18 cellular contexts compared by ENCODE assay signal in the genomic region with DNA sequence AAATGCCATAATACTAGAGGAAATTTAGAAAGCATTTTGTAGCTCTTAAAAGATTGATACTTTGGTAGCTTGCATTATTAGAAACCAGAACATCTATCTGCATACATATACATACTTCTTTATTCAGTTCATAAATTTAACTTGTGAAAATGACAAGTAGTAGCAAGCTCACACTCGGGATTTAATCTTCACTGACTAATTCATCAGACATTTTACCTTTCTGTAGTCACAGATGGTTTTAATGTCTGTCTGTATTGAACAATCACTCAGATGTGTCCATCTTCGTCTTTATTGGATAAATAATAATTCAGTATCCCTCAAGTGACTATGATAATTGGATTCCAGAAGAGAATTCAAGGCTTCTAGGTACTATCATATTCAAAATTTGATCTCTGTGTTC.
DNase-seq lines count a peak whose midpoint lies in the region; ATAC-seq and TF ChIP-seq lines count a peak whose summit lies in the region.
"Had no signal": no experiment of that assay in that cellular context is flagged by ENCODE, and none has a peak within 500 bp of the region (broad histone marks: within the 10 kb centered on the region; RNA-seq: fewer than 3 reads in every experiment).

No MANE protein-coding gene starts in this region.

- H3K36me3 ChIP-seq in mammary epithelial cell (ENCODE audit: insufficient read depth, low read length) (no peaks in the 10 kb centered on the region), breast epithelium (no peaks in the 10 kb centered on the region), smooth muscle cell (ENCODE audit: low read depth) (peaks cover 7% of the 10 kb centered on the region)
- H3K36me3 ChIP-seq: BLaER1, HAP-1 had no signal

- WGBS in mammary epithelial cell (ENCODE audit: low coverage, missing lambda C conversion rate): 61% methylated on average over 2 of the region's 2 CpGs
- 87% methylated on average over 2 of the region's 2 CpGs for WGBS in smooth muscle cell (ENCODE audit: low lambda C conversion rate)

- CTCF ChIA-PET in mammary epithelial cell (lab: Charles Lee; ENCODE audit: low non-redundant PET): no interaction called here

- no peak for TF ChIP-seq POLR2A in breast epithelium (IDR thresholded peaks at IDR 0.05)

- H3K9me3 ChIP-seq in mammary epithelial cell (replicated peaks; ENCODE audit: insufficient read depth, low read length): no peaks in the 10 kb centered on the region
- peaks cover 0 to 6% of the 10 kb centered on the region in 2 donors for H3K9me3 ChIP-seq in breast epithelium
- no peaks in the 10 kb centered on the region for H3K9me3 ChIP-seq in smooth muscle cell (replicated peaks; ENCODE audit: low read depth)
- H3K9me3 ChIP-seq: BLaER1, Caco-2, HAP-1 had no signal

- dilution Hi-C loops in mammary epithelial cell (cut with HindIII; ENCODE audit: low sequenced_read_pairs): no loop called here

- H3K4me3 ChIP-seq in mammary epithelial cell (replicated peaks in 1 of 3; ENCODE audit: insufficient read depth in 1 of 3, low read depth in 2 of 3, low read length in 3 of 3): no peak overlapping the region
- no peak overlapping the region for H3K4me3 ChIP-seq in breast epithelium
- H3K4me3 ChIP-seq in smooth muscle cell: no peak overlapping the region
- H3K4me3 ChIP-seq: BLaER1, HAP-1 had no signal

- no peak overlapping the region for H2AFZ ChIP-seq in mammary epithelial cell (ENCODE audit: low read depth, low read length)
- H2AFZ ChIP-seq in smooth muscle cell (ENCODE audit: low read depth): no peak overlapping the region

- no peak for ATAC-seq in GM18861 (IDR thresholded peaks at IDR 0.05; ENCODE audit: unreplicated experiment)
- ATAC-seq: CD8-positive, alpha-beta T cell had no signal

- H3K27ac ChIP-seq in mammary epithelial cell (ENCODE audit: insufficient read depth, low read depth, low read length): no peak overlapping the region
- H3K27ac ChIP-seq in breast epithelium: no peak overlapping the region
- peak overlapping the region; percentile 22 for H3K27ac ChIP-seq in smooth muscle cell (ENCODE audit: low read depth)
- H3K27ac ChIP-seq: 22Rv1, BLaER1, C4-2B had no signal

- no peaks in the 10 kb centered on the region for H3K4me1 ChIP-seq in mammary epithelial cell (ENCODE audit: insufficient read depth, low read length)
- H3K4me1 ChIP-seq in breast epithelium: no peaks in the 10 kb centered on the region
- H3K4me1 ChIP-seq in smooth muscle cell (ENCODE audit: low read depth): peaks cover 13% of the 10 kb centered on the region
- H3K4me1 ChIP-seq: BLaER1, Caco-2, HAP-1 had no signal

- peak overlapping the region; percentile 24 for H3K27ac Mint-ChIP-seq in glutamatergic neuron (ENCODE audit: unreplicated experiment)
- H3K27ac Mint-ChIP-seq: B cell; CD4-positive, CD25-positive, alpha-beta regulatory T cell; CD8-positive, alpha-beta T cell; HFFc6 had no signal

- intact Hi-C loops in mammary epithelial cell (cut with micrococcal nuclease): loop anchor here (5.0 to 10.0 kb wide), 2 partner anchors 442 to 541 kb away; a partner anchor contains a TSS
- intact Hi-C loops in breast epithelium (cut with DNase I; ENCODE audit: low total_unique reads): no loop called here

- peak; percentile 8 for DNase-seq in mammary epithelial cell
- no peak for DNase-seq in breast epithelium (ENCODE audit: low spot score in 2 of 2)
- DNase-seq in glutamatergic neuron: no peak
- no peak for DNase-seq in smooth muscle cell (lab: John Stamatoyannopoulos, UW; ENCODE audit: unreplicated experiment)
- no peak for DNase-seq in effector CD4-positive, alpha-beta T cell
- DNase-seq: Caco-2; CD4-positive, CD25-positive, alpha-beta regulatory T cell; CD8-positive, alpha-beta T cell; DMS153; DND-41; GOT3; HFFc6 had no signal

- in situ Hi-C loops in mammary epithelial cell (cut with MboI; ENCODE audit: low sequenced_read_pairs in 2 of 2): loop anchor here in 1 of 2 donors (10.0 kb wide), 1 partner anchor 329 kb away; no protein-coding TSS in a partner anchor

- no peaks in the 10 kb centered on the region for H3K36me3 Mint-ChIP-seq in glutamatergic neuron (ENCODE audit: unreplicated experiment)
- H3K36me3 Mint-ChIP-seq: CD4-positive, CD25-positive, alpha-beta regulatory T cell; CD8-positive, alpha-beta T cell had no signal

- H3K4me2 ChIP-seq in mammary epithelial cell (ENCODE audit: insufficient read depth, low read depth, low read length) (no peak overlapping the region), smooth muscle cell (no peak overlapping the region)
- H3K4me2 ChIP-seq: BLaER1 had no signal

- no peak overlapping the region for H3K9ac ChIP-seq in mammary epithelial cell (ENCODE audit: insufficient read depth, low read length)
- no peak overlapping the region for H3K9ac ChIP-seq in smooth muscle cell (ENCODE audit: low read depth)
- H3K9ac ChIP-seq: BLaER1 had no signal

- peak overlapping the region; percentile 16 for H3K4me3 Mint-ChIP-seq in glutamatergic neuron (ENCODE audit: unreplicated experiment)
- H3K4me3 Mint-ChIP-seq: B cell; CD4-positive, CD25-positive, alpha-beta regulatory T cell; CD8-positive, alpha-beta T cell; HFFc6 had no signal

- peaks cover 3% of the 10 kb centered on the region for H3K79me2 ChIP-seq in mammary epithelial cell (ENCODE audit: insufficient read depth, low read length)
- peaks cover 68% of the 10 kb centered on the region for H3K79me2 ChIP-seq in smooth muscle cell (ENCODE audit: low read depth)

- H3K27me3 Mint-ChIP-seq in glutamatergic neuron (ENCODE audit: unreplicated experiment): no peaks in the 10 kb centered on the region
- H3K27me3 Mint-ChIP-seq: CD4-positive, CD25-positive, alpha-beta regulatory T cell had no signal

- no peaks in the 10 kb centered on the region for H4K20me1 ChIP-seq in mammary epithelial cell (ENCODE audit: insufficient read depth, low read length)
- H4K20me1 ChIP-seq in smooth muscle cell (ENCODE audit: low read depth): peaks cover 26% of the 10 kb centered on the region
- H4K20me1 ChIP-seq: BLaER1 had no signal

- TF ChIP-seq CTCF in mammary epithelial cell (conservative IDR thresholded peaks at IDR 0.05 in 1 of 2, IDR thresholded peaks at IDR 0.05 in 1 of 2; ENCODE audit: extremely low read depth in 1 of 2, insufficient read depth in 1 of 2, low read depth in 1 of 2, low read length in 2 of 2) (no peak), breast epithelium (IDR thresholded peaks at IDR 0.05) (no peak), glutamatergic neuron (IDR thresholded peaks at IDR 0.05; ENCODE audit: partially characterized antibody, unreplicated experiment) (no peak), smooth muscle cell (IDR thresholded peaks at IDR 0.05; ENCODE audit: borderline replicate concordance, insufficient read depth, poor library complexity, severe bottlenecking) (no peak)

- BruUV-seq in mammary epithelial cell (replicated peaks; lab: Mats Ljungman, UMichigan): no TSS peak

- no peaks in the 10 kb centered on the region for H3K9me3 Mint-ChIP-seq in glutamatergic neuron (ENCODE audit: unreplicated experiment)
- H3K9me3 Mint-ChIP-seq: CD4-positive, CD25-positive, alpha-beta regulatory T cell had no signal

- no peaks in the 10 kb centered on the region for H3K27me3 ChIP-seq in mammary epithelial cell (ENCODE audit: insufficient read depth, low read length)
- H3K27me3 ChIP-seq in breast epithelium: no peaks in the 10 kb centered on the region
- H3K27me3 ChIP-seq in smooth muscle cell (ENCODE audit: low read depth): no peaks in the 10 kb centered on the region
- H3K27me3 ChIP-seq: BLaER1 had no signal

- no peaks in the 10 kb centered on the region for H3F3A ChIP-seq in smooth muscle cell (ENCODE audit: low read depth)

- H3K4me1 Mint-ChIP-seq in glutamatergic neuron (ENCODE audit: low read depth, unreplicated experiment): peaks cover 34% of the 10 kb centered on the region
- H3K4me1 Mint-ChIP-seq: B cell; CD4-positive, CD25-positive, alpha-beta regulatory T cell had no signal
